8 cellular contexts compared by ENCODE assay signal in genomic region chr11:8910662-8911039, GRCh38. TPM values are rescaled to one million over a fixed set of nuclear protein-coding genes. Genes with fewer than 3 reads are reported as not detected.
A peak's percentile ranks its signal among the peaks of the same experiment; 100 is the strongest.
DNase-seq lines count a peak whose midpoint lies in the region; ATAC-seq lines count a peak whose summit lies in the region.

No MANE protein-coding gene starts in this region.

- peaks cover 16% of the 10 kb centered on the region for H3K4me1 ChIP-seq in mucosa of stomach (ENCODE audit: control insufficient read depth, insufficient read depth, low read length)

- peak; percentile 2 for DNase-seq in HT-29 (ENCODE audit: low spot score)
- peak; percentile 31 for DNase-seq in cerebellum (ENCODE audit: low spot score)
- no peak for DNase-seq in SKM-1 treated with dmso at 0.1 percent for 144 hours (lab: John Stamatoyannopoulos, UW; ENCODE audit: unreplicated experiment)
- DNase-seq in superior temporal gyrus (ENCODE audit: extremely low spot score), result no peak
- no peak for DNase-seq in activated CD4-positive, alpha-beta T cell treated with anti-CD3 and anti-CD28 coated beads for 48 hours

- ATAC-seq in GM19467 (IDR thresholded peaks at IDR 0.05; ENCODE audit: unreplicated experiment), result peak; percentile 9
- no peak for ATAC-seq in GM18517 (IDR thresholded peaks at IDR 0.05; ENCODE audit: unreplicated experiment)

- H3K36me3 ChIP-seq in mucosa of stomach (ENCODE audit: control insufficient read depth, insufficient read depth, low read length), result no peaks in the 10 kb centered on the region

- no peaks in the 10 kb centered on the region for H3K27me3 ChIP-seq in mucosa of stomach (ENCODE audit: control insufficient read depth, insufficient read depth, low read length)

- H3K9ac ChIP-seq in mucosa of stomach (ENCODE audit: low read length), result peak overlapping the region; percentile 45

- no peaks in the 10 kb centered on the region for H3K9me3 ChIP-seq in mucosa of stomach (ENCODE audit: control insufficient read depth, low read length)

- H3K4me3 ChIP-seq in mucosa of stomach (ENCODE audit: low read length), result peak overlapping the region; percentile 17

RNA-seq across cellular contexts. Expression of gene AKIP1, which starts 0.3 kb away (rescaled TPM):
- total RNA-seq in HT-29 (2014; rRNA removed; shearing (Covaris generic)), result 19.3 and 26.3 TPM in 2 replicates
- 18.6 TPM for total RNA-seq in cerebellum

RNA-seq across cellular contexts. Expression of gene C11orf16, which starts 22.1 kb away (rescaled TPM):
- not detected in 2 replicates for total RNA-seq in HT-29 (2014; rRNA removed; shearing (Covaris generic))
- not detected for total RNA-seq in cerebellum

RNA-seq across cellular contexts. Expression of gene ASCL3, which starts 32.2 kb away (rescaled TPM):
- not detected in 2 replicates for total RNA-seq in HT-29 (2014; rRNA removed; shearing (Covaris generic))
- total RNA-seq in cerebellum, result not detected

RNA-seq across cellular contexts. Expression of gene TMEM9B, which starts 53.6 kb away (rescaled TPM):
- total RNA-seq in HT-29 (2014; rRNA removed; shearing (Covaris generic)), result 23.5 and 24.4 TPM in 2 replicates
- total RNA-seq in cerebellum, result 33.6 TPM

Comparison
In these comparisons a context has a peak if more than half of its experiments do, and no peak if none do; other contexts are left out.
1. DNase-seq: peak in HT-29 (single experiment) and cerebellum (single experiment); none in SKM-1 treated with dmso at 0.1 percent for 144 hours (single experiment), superior temporal gyrus (single experiment) and activated CD4-positive, alpha-beta T cell treated with anti-CD3 and anti-CD28 coated beads for 48 hours (single experiment).